In the genomic region with DNA sequence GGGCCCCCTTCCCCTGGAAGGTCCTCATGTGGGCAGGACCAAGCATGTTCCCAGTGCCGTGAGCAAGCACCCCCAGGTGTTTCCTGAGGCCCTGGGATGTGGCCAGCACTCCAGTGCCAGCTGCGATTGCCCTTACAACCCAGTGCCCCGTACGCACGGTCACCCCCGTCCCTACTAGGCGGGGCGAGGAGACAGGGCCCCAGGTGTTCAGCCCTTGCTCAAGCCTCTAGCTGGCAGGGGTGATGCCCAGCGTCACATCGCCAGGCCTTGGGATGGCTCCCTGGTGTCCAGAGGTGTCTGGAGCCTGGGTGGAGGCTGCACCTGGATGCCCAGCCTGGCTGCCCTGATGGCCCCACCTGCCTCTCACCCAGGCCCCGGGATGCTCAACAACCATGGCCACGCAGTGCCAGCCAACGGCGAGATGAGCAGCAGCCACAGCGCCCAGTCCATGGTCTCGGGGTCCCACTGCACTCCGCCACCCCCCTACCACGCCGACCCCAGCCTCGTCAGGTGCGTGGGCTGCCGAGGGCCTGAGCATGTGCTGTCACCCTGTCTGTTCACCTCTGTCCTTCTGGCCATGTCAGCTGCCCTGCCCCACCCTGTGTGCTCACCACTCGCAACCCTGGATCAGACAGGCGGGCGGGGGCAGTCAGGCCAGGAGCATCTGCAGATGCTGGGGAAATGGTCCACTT, we compare ENCODE assay signal across 1 cellular context.
TF ChIP-seq lines count a peak whose summit lies in the region.

No MANE protein-coding gene starts in this region.

TF ChIP-seq in GM12878, 131 proteins besides CTCF, POLR2A, EP300 and RAD21:
- TF ChIP-seq POU2F2 (IDR thresholded peaks at IDR 0.05; ENCODE audit: borderline replicate concordance, low read depth, low read length) (no peak), JUNB (IDR thresholded peaks at IDR 0.05) (no peak), BACH1 (IDR thresholded peaks at IDR 0.05; ENCODE audit: borderline replicate concordance) (no peak), IRF4 (IDR thresholded peaks at IDR 0.05; ENCODE audit: low read depth, low read length) (no peak), RFX5 (IDR thresholded peaks at IDR 0.05; ENCODE audit: low read depth, low read length) (no peak), IKZF1 (conservative IDR thresholded peaks at IDR 0.05) (no peak), MTA3 (IDR thresholded peaks at IDR 0.05; ENCODE audit: borderline replicate concordance, low read length) (no peak), NFXL1 (IDR thresholded peaks at IDR 0.05; ENCODE audit: borderline replicate concordance) (no peak), CBFB (IDR thresholded peaks at IDR 0.05; ENCODE audit: low read depth) (no peak), BHLHE40 (IDR thresholded peaks at IDR 0.05; ENCODE audit: borderline replicate concordance in 1 of 2, low read depth in 2 of 2, low read length in 1 of 2) (no peak), RBBP5 (conservative IDR thresholded peaks at IDR 0.05) (no peak), ZNF217 (IDR thresholded peaks at IDR 0.05) (no peak), HCFC1 (IDR thresholded peaks at IDR 0.05; ENCODE audit: low read length) (no peak), POLR2AphosphoS5 (IDR thresholded peaks at IDR 0.05; ENCODE audit: low read length) (no peak)
- TF ChIP-seq, protein P1, sequence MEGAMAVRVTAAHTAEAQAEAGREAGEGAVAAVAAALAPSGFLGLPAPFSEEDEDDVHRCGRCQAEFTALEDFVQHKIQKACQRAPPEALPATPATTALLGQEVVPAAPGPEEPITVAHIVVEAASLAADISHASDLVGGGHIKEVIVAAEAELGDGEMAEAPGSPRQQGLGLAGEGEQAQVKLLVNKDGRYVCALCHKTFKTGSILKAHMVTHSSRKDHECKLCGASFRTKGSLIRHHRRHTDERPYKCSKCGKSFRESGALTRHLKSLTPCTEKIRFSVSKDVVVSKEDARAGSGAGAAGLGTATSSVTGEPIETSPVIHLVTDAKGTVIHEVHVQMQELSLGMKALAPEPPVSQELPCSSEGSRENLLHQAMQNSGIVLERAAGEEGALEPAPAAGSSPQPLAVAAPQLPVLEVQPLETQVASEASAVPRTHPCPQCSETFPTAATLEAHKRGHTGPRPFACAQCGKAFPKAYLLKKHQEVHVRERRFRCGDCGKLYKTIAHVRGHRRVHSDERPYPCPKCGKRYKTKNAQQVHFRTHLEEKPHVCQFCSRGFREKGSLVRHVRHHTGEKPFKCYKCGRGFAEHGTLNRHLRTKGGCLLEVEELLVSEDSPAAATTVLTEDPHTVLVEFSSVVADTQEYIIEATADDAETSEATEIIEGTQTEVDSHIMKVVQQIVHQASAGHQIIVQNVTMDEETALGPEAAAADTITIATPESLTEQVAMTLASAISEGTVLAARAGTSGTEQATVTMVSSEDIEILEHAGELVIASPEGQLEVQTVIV (IDR thresholded peaks at IDR 0.05; ENCODE audit: borderline replicate concordance, partially characterized antibody), result no peak
- TF ChIP-seq, protein P2, sequence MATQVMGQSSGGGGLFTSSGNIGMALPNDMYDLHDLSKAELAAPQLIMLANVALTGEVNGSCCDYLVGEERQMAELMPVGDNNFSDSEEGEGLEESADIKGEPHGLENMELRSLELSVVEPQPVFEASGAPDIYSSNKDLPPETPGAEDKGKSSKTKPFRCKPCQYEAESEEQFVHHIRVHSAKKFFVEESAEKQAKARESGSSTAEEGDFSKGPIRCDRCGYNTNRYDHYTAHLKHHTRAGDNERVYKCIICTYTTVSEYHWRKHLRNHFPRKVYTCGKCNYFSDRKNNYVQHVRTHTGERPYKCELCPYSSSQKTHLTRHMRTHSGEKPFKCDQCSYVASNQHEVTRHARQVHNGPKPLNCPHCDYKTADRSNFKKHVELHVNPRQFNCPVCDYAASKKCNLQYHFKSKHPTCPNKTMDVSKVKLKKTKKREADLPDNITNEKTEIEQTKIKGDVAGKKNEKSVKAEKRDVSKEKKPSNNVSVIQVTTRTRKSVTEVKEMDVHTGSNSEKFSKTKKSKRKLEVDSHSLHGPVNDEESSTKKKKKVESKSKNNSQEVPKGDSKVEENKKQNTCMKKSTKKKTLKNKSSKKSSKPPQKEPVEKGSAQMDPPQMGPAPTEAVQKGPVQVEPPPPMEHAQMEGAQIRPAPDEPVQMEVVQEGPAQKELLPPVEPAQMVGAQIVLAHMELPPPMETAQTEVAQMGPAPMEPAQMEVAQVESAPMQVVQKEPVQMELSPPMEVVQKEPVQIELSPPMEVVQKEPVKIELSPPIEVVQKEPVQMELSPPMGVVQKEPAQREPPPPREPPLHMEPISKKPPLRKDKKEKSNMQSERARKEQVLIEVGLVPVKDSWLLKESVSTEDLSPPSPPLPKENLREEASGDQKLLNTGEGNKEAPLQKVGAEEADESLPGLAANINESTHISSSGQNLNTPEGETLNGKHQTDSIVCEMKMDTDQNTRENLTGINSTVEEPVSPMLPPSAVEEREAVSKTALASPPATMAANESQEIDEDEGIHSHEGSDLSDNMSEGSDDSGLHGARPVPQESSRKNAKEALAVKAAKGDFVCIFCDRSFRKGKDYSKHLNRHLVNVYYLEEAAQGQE (IDR thresholded peaks at IDR 0.05; ENCODE audit: low read depth, low read length), result no peak
- TF ChIP-seq, protein P3, sequence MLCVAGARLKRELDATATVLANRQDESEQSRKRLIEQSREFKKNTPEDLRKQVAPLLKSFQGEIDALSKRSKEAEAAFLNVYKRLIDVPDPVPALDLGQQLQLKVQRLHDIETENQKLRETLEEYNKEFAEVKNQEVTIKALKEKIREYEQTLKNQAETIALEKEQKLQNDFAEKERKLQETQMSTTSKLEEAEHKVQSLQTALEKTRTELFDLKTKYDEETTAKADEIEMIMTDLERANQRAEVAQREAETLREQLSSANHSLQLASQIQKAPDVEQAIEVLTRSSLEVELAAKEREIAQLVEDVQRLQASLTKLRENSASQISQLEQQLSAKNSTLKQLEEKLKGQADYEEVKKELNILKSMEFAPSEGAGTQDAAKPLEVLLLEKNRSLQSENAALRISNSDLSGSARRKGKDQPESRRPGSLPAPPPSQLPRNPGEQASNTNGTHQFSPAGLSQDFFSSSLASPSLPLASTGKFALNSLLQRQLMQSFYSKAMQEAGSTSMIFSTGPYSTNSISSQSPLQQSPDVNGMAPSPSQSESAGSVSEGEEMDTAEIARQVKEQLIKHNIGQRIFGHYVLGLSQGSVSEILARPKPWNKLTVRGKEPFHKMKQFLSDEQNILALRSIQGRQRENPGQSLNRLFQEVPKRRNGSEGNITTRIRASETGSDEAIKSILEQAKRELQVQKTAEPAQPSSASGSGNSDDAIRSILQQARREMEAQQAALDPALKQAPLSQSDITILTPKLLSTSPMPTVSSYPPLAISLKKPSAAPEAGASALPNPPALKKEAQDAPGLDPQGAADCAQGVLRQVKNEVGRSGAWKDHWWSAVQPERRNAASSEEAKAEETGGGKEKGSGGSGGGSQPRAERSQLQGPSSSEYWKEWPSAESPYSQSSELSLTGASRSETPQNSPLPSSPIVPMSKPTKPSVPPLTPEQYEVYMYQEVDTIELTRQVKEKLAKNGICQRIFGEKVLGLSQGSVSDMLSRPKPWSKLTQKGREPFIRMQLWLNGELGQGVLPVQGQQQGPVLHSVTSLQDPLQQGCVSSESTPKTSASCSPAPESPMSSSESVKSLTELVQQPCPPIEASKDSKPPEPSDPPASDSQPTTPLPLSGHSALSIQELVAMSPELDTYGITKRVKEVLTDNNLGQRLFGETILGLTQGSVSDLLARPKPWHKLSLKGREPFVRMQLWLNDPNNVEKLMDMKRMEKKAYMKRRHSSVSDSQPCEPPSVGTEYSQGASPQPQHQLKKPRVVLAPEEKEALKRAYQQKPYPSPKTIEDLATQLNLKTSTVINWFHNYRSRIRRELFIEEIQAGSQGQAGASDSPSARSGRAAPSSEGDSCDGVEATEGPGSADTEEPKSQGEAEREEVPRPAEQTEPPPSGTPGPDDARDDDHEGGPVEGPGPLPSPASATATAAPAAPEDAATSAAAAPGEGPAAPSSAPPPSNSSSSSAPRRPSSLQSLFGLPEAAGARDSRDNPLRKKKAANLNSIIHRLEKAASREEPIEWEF (IDR thresholded peaks at IDR 0.05; ENCODE audit: insufficient replicate concordance, low read depth, low read length), result no peak
- TF ChIP-seq, protein P4, sequence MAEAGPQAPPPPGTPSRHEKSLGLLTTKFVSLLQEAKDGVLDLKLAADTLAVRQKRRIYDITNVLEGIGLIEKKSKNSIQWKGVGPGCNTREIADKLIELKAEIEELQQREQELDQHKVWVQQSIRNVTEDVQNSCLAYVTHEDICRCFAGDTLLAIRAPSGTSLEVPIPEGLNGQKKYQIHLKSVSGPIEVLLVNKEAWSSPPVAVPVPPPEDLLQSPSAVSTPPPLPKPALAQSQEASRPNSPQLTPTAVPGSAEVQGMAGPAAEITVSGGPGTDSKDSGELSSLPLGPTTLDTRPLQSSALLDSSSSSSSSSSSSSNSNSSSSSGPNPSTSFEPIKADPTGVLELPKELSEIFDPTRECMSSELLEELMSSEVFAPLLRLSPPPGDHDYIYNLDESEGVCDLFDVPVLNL (IDR thresholded peaks at IDR 0.05; ENCODE audit: low read depth, low read length), result no peak
- TF ChIP-seq, protein P5, sequence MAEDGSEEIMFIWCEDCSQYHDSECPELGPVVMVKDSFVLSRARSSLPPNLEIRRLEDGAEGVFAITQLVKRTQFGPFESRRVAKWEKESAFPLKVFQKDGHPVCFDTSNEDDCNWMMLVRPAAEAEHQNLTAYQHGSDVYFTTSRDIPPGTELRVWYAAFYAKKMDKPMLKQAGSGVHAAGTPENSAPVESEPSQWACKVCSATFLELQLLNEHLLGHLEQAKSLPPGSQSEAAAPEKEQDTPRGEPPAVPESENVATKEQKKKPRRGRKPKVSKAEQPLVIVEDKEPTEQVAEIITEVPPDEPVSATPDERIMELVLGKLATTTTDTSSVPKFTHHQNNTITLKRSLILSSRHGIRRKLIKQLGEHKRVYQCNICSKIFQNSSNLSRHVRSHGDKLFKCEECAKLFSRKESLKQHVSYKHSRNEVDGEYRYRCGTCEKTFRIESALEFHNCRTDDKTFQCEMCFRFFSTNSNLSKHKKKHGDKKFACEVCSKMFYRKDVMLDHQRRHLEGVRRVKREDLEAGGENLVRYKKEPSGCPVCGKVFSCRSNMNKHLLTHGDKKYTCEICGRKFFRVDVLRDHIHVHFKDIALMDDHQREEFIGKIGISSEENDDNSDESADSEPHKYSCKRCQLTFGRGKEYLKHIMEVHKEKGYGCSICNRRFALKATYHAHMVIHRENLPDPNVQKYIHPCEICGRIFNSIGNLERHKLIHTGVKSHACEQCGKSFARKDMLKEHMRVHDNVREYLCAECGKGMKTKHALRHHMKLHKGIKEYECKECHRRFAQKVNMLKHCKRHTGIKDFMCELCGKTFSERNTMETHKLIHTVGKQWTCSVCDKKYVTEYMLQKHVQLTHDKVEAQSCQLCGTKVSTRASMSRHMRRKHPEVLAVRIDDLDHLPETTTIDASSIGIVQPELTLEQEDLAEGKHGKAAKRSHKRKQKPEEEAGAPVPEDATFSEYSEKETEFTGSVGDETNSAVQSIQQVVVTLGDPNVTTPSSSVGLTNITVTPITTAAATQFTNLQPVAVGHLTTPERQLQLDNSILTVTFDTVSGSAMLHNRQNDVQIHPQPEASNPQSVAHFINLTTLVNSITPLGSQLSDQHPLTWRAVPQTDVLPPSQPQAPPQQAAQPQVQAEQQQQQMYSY (CRISPR knock-in tag; IDR thresholded peaks at IDR 0.05), result no peak
- TF ChIP-seq, protein P6, sequence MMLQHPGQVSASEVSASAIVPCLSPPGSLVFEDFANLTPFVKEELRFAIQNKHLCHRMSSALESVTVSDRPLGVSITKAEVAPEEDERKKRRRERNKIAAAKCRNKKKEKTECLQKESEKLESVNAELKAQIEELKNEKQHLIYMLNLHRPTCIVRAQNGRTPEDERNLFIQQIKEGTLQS (IDR thresholded peaks at IDR 0.05; ENCODE audit: borderline replicate concordance, extremely low read depth, low read depth, low read length), result no peak
